22 cellular contexts compared by ENCODE assay signal in the genomic region with DNA sequence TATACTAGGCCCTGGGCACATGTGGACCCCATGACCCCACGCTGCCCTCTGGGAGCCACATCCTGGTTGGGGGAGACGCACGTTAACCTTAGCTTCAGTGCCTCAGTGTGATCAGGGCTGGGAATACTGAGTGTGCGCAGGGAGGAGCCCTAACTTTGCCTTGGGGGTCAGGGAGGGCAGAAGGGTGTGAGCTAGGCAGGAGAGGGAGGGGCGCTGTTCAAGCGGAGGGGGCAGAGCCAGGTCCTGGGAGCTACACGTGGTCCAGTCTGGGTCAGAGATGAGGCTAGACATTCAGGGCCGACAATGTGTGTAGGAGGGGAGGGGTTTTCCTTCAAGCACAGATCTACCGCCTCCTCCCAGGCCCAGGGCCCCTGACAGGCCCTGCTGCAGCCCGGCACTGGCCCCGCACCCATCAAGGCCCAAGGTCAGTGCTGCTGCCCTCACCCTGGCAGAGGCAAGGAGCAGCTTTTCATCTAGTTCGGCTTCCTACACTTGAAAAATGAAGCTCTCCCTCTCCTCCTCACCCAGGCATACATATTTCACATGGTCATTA. TPM values are rescaled to one million over a fixed set of nuclear protein-coding genes. Genes with fewer than 3 reads are reported as not detected.
"Had no signal": no experiment of that assay in that cellular context is flagged by ENCODE, and none has a peak within 500 bp of the region (broad histone marks: within the 10 kb centered on the region; RNA-seq: fewer than 3 reads in every experiment).

No MANE protein-coding gene starts in this region.

- ATAC-seq: activated CD8-positive, alpha-beta memory T cell treated with anti-CD3 and anti-CD28 coated beads, Interleukin-2, amount 10 ng/mL, durations not matched to agents 7 days and 5 days; activated T-cell treated with anti-CD3 and anti-CD28 coated beads, Interleukin-2, amount 50 U/mL, for 4 hours; PC-3 had no signal

- H3K27me3 Mint-ChIP-seq: activated B cell treated with CpG ODN at 0.5 μM for 24 hours; activated CD4-positive, alpha-beta T cell treated with anti-CD3 and anti-CD28 coated beads, Interleukin-2, amount 10 ng/mL, durations not matched to agents 24 days and 14 days; activated CD8-positive, alpha-beta memory T cell treated with anti-CD3 and anti-CD28 coated beads, Interleukin-2, amount 10 ng/mL, durations not matched to agents 7 days and 5 days; activated naive CD8-positive, alpha-beta T cell had no signal

- H3K4me3 Mint-ChIP-seq: activated B cell treated with CpG ODN at 0.5 μM for 24 hours; activated CD4-positive, alpha-beta T cell treated with anti-CD3 and anti-CD28 coated beads, Interleukin-2, amount 10 ng/mL, durations not matched to agents 24 days and 14 days; activated CD8-positive, alpha-beta memory T cell treated with anti-CD3 and anti-CD28 coated beads, Interleukin-2, amount 10 ng/mL, durations not matched to agents 7 days and 5 days; activated naive CD8-positive, alpha-beta T cell; activated T-cell treated with anti-CD3 and anti-CD28 coated beads, Interleukin-2, amount 50 U/mL, for 4 hours had no signal

- DNase-seq: activated B cell treated with CpG ODN at 0.5 μM for 24 hours; activated CD4-positive, alpha-beta T cell treated with anti-CD3 and anti-CD28 coated beads for 1 hour; activated CD4-positive, alpha-beta T cell treated with anti-CD3 and anti-CD28 coated beads, Interleukin-2, amount 10 ng/mL, durations not matched to agents 24 days and 14 days; activated CD4-positive, alpha-beta T cell treated with anti-CD3 and anti-CD28 coated beads, Interleukin-2, amount 50 U/mL, for 48 hours; activated CD8-positive, alpha-beta memory T cell treated with anti-CD3 and anti-CD28 coated beads, Interleukin-2, amount 10 ng/mL, durations not matched to agents 7 days and 5 days; activated effector memory CD4-positive, alpha-beta T cell treated with anti-CD3 and anti-CD28 coated beads, Interleukin-2, amount 50 U/mL, for 16 hours; activated naive CD4-positive, alpha-beta T cell treated with Interleukin-2 at 50 U/mL for 16 hours; activated T-cell treated with anti-CD3 and anti-CD28 coated beads, Interleukin-2, amount 50 U/mL, for 4 hours; amygdala; KBM-7; NCI-H1105 treated with DMSO at 0.1 percent for 48 hours; NCI-H1436 treated with DMSO at 0.1 percent for 48 hours; NCI-H187; NCI-H2081; NCI-H524; PC-3; SIG-M5; T-helper 2 cell; T1000 had no signal

- H3K36me3 Mint-ChIP-seq: activated CD8-positive, alpha-beta memory T cell treated with anti-CD3 and anti-CD28 coated beads, Interleukin-2, amount 10 ng/mL, durations not matched to agents 7 days and 5 days; activated naive CD8-positive, alpha-beta T cell had no signal

- H3K27ac Mint-ChIP-seq: activated B cell treated with CpG ODN at 0.5 μM for 24 hours; activated CD4-positive, alpha-beta T cell treated with anti-CD3 and anti-CD28 coated beads, Interleukin-2, amount 10 ng/mL, durations not matched to agents 24 days and 14 days; activated CD8-positive, alpha-beta memory T cell treated with anti-CD3 and anti-CD28 coated beads, Interleukin-2, amount 10 ng/mL, durations not matched to agents 7 days and 5 days; activated naive CD8-positive, alpha-beta T cell had no signal

- FAIRE-seq: TTC549 had no signal

- H3K9me3 Mint-ChIP-seq: activated B cell treated with CpG ODN at 0.5 μM for 24 hours; activated CD4-positive, alpha-beta T cell treated with anti-CD3 and anti-CD28 coated beads, Interleukin-2, amount 10 ng/mL, durations not matched to agents 24 days and 14 days; activated T-cell treated with anti-CD3 and anti-CD28 coated beads, Interleukin-2, amount 50 U/mL, for 4 hours had no signal

RNA-seq across cellular contexts. Expression of a gene that starts 47.5 kb away (rescaled TPM):
- total RNA-seq: activated B cell treated with CpG ODN at 0.5 μM for 24 hours, cardiac septum, PC-3 had no signal
